In the genomic region with DNA sequence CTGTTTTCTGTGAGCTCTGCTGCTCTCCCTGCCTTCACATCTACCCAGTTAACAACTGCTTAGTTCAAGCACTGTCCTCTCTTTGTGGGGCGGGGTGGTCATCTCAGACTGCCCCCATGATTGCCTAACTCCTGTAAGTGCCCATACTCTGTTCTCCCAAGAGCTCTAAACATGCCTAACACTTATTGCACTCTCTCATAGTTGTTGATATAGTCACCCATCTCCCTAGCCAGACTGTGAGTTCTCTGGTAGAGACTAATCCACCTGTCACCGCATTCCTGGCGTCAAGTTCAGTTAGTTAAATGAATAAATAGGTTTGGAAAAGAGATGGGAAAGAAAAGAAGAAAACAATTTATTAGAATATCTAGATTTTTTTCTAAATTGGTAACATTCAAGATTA, we compare ENCODE assay signal across 13 cellular contexts. TPM values are rescaled to one million over a fixed set of nuclear protein-coding genes. Genes with fewer than 3 reads are reported as not detected.
A peak's percentile ranks its signal among the peaks of the same experiment; 100 is the strongest.
DNase-seq lines count a peak whose midpoint lies in the region; ATAC-seq, FAIRE-seq and TF ChIP-seq lines count a peak whose summit lies in the region.
"Had no signal": no experiment of that assay in that cellular context is flagged by ENCODE, and none has a peak within 500 bp of the region (broad histone marks: within the 10 kb centered on the region; RNA-seq: fewer than 3 reads in every experiment).

No MANE protein-coding gene starts in this region.

- no peak overlapping the region for H3K4me2 ChIP-seq in endothelial cell of umbilical vein (ENCODE audit: insufficient read depth, low read length)
- H3K4me2 ChIP-seq: BLaER1, KMS-11 had no signal

- H3K36me3 ChIP-seq in ACC112 (ENCODE audit: insufficient read depth, low read length): no peaks in the 10 kb centered on the region
- no peaks in the 10 kb centered on the region for H3K36me3 ChIP-seq in endothelial cell of umbilical vein (ENCODE audit: control insufficient read depth in 2 of 2, extremely low read depth in 1 of 2, insufficient read depth in 2 of 2, low read length in 2 of 2)
- H3K36me3 ChIP-seq in psoas muscle (ENCODE audit: insufficient read depth in 1 of 2, low read depth in 1 of 2): no peaks in the 10 kb centered on the region
- H3K36me3 ChIP-seq: BLaER1, SJCRH30 had no signal

- no peak for TF ChIP-seq CTCF in endothelial cell of umbilical vein (IDR thresholded peaks at IDR 0.05; ENCODE audit: extremely low read depth in 1 of 2, insufficient read depth in 1 of 2, low read depth in 1 of 2, low read length in 2 of 2)
- no peak for TF ChIP-seq CTCF in psoas muscle (IDR thresholded peaks at IDR 0.05)

- peak in 3 of 4 donors; percentile 48 to 94 (median 86) for ATAC-seq in psoas muscle
- ATAC-seq: activated T-cell treated with anti-CD3 and anti-CD28 coated beads, Interleukin-2, amount 50 U/mL, for 72 hours had no signal

- peaks cover 56% of the 10 kb centered on the region for H3K4me1 ChIP-seq in ACC112 (ENCODE audit: control insufficient read depth, insufficient read depth, low read length, unreplicated experiment)
- H3K4me1 ChIP-seq in endothelial cell of umbilical vein (ENCODE audit: control insufficient read depth, extremely low read depth, insufficient read depth, low read length): peaks cover 6% of the 10 kb centered on the region
- peaks cover under 1% of the 10 kb centered on the region for H3K4me1 ChIP-seq in psoas muscle
- H3K4me1 ChIP-seq: BLaER1 had no signal

- POLR2A ChIA-PET in endothelial cell of umbilical vein (lab: Charles Lee): no interaction called here

- H3K27ac ChIP-seq in ACC112 (ENCODE audit: low read depth, low read length): peak overlapping the region; percentile 98
- peak overlapping the region; percentile 11 for H3K27ac ChIP-seq in endothelial cell of umbilical vein (ENCODE audit: insufficient read depth, low read depth, low read length)
- peak overlapping the region; percentile 31 for H3K27ac ChIP-seq in psoas muscle
- H3K27ac ChIP-seq: BLaER1, KMS-11, SJCRH30 had no signal

- DNase-seq in M059J (ENCODE audit: low read depth) (peak; percentile 88), endothelial cell of umbilical vein (ENCODE audit: low read depth, low spot score) (no peak), psoas muscle (peak in 1 of 2 donors; percentile 20), NCI-H1417 treated with DMSO at 0.1 percent for 48 hours (lab: John Stamatoyannopoulos, UW) (no peak), NCI-H748 (lab: John Stamatoyannopoulos, UW; ENCODE audit: unreplicated experiment) (no peak)
- no peak for DNase-seq in stimulated activated CD4-positive, alpha-beta T cell treated with anti-CD3 and anti-CD28 coated beads, Interleukin-1b, Interleukin-23, amount 100 ng/mL, for 48 hours
- DNase-seq in NK-92 treated with Interleukin-12 subunit alpha and Interleukin-12 subunit beta, amount 100 ng/mL, for 24 hours (lab: John Stamatoyannopoulos, UW): no peak
- DNase-seq: activated CD4-positive, CD25-positive, alpha-beta regulatory T cell treated with anti-CD3 and anti-CD28 coated beads, Interleukin-2, amount 50 U/mL, for 72 hours; activated T-cell treated with anti-CD3 and anti-CD28 coated beads, Interleukin-2, amount 50 U/mL, for 72 hours; SJCRH30 had no signal

- no peak for TF ChIP-seq POLR2A in endothelial cell of umbilical vein (IDR thresholded peaks at IDR 0.05; ENCODE audit: low read depth, low read length)

- intact Hi-C loops in endothelial cell of umbilical vein (cut with micrococcal nuclease): loop anchor here (5.0 kb wide), 2 partner anchors 97 to 387 kb away; a partner anchor contains a TSS
- intact Hi-C loops in psoas muscle (cut with DNase I): no loop called here

- H2AFZ ChIP-seq in ACC112 (ENCODE audit: low read length, unreplicated experiment): no peak overlapping the region
- no peak overlapping the region for H2AFZ ChIP-seq in endothelial cell of umbilical vein (ENCODE audit: low read depth, low read length)

- no peaks in the 10 kb centered on the region for H3K27me3 ChIP-seq in ACC112 (ENCODE audit: insufficient read depth, low read length)
- no peaks in the 10 kb centered on the region for H3K27me3 ChIP-seq in endothelial cell of umbilical vein (ENCODE audit: control insufficient read depth in 2 of 2, insufficient read depth in 2 of 2, low read length in 2 of 2)
- no peaks in the 10 kb centered on the region for H3K27me3 ChIP-seq in psoas muscle (ENCODE audit: insufficient read depth in 3 of 3, low read length in 2 of 3)
- H3K27me3 ChIP-seq: BLaER1, SJCRH30 had no signal

- H4K20me1 ChIP-seq in endothelial cell of umbilical vein (replicated peaks; ENCODE audit: control insufficient read depth, extremely low read depth, insufficient read depth, low read length): no peaks in the 10 kb centered on the region
- H4K20me1 ChIP-seq: BLaER1 had no signal

- WGBS in psoas muscle, 3 donors: 71 to 83% (median 76%) methylated on average over 3 of the region's 3 CpGs

- H3K9ac ChIP-seq in endothelial cell of umbilical vein (replicated peaks; ENCODE audit: extremely low read depth, insufficient read depth, low read length): no peak overlapping the region
- H3K9ac ChIP-seq: BLaER1, KMS-11 had no signal

- CTCF ChIA-PET in endothelial cell of umbilical vein (lab: Charles Lee): no interaction called here

- H3K79me2 ChIP-seq in ACC112 (ENCODE audit: control insufficient read depth, insufficient read depth, low read length, unreplicated experiment) (no peaks in the 10 kb centered on the region), endothelial cell of umbilical vein (ENCODE audit: control insufficient read depth, insufficient read depth, low read length) (no peaks in the 10 kb centered on the region)

- dilution Hi-C loops in endothelial cell of umbilical vein (cut with MboI; ENCODE audit: extremely low pct_ligation_motif_present, low sequenced_read_pairs): no loop called here

- no TSS peak for BruUV-seq in endothelial cell of umbilical vein (replicated peaks; lab: Mats Ljungman, UMichigan)

- H3K4me3 ChIP-seq in ACC112 (ENCODE audit: low read depth, low read length): no peak overlapping the region; the same call in 1 of the 2 replicates
- H3K4me3 ChIP-seq in endothelial cell of umbilical vein (replicated peaks in 1 of 3; ENCODE audit: insufficient read depth in 1 of 3, low read depth in 1 of 3, low read length in 3 of 3): no peak overlapping the region
- H3K4me3 ChIP-seq in psoas muscle: no peak overlapping the region
- H3K4me3 ChIP-seq: BLaER1, SJCRH30 had no signal

- FAIRE-seq in endothelial cell of umbilical vein (lab: Jason Lieb, UNC): no peak

- H3K9me1 ChIP-seq in endothelial cell of umbilical vein (replicated peaks; ENCODE audit: control insufficient read depth, extremely low read depth, insufficient read depth, low read length): no peaks in the 10 kb centered on the region

- H3K9me3 ChIP-seq in endothelial cell of umbilical vein (replicated peaks; ENCODE audit: control insufficient read depth, insufficient read depth, low read length) (no peaks in the 10 kb centered on the region), psoas muscle (no peaks in the 10 kb centered on the region)
- H3K9me3 ChIP-seq: BLaER1 had no signal

TF ChIP-seq in endothelial cell of umbilical vein, 7 proteins besides CTCF, POLR2A, EP300 and RAD21:
- TF ChIP-seq POLR2AphosphoS5 (IDR thresholded peaks at IDR 0.05; ENCODE audit: insufficient read depth, low read depth, low read length): no peak
- TF ChIP-seq, protein P1, sequence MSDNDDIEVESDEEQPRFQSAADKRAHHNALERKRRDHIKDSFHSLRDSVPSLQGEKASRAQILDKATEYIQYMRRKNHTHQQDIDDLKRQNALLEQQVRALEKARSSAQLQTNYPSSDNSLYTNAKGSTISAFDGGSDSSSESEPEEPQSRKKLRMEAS (IDR thresholded peaks at IDR 0.05; ENCODE audit: insufficient read depth, insufficient read length): no peak
- TF ChIP-seq MYC (IDR thresholded peaks at IDR 0.05; ENCODE audit: low read depth, low read length): no peak
- no peak for TF ChIP-seq GATA2 (IDR thresholded peaks at IDR 0.05; ENCODE audit: insufficient read depth, insufficient read length, low read depth, low read length)
- TF ChIP-seq JUN (IDR thresholded peaks at IDR 0.05; ENCODE audit: borderline replicate concordance, insufficient read depth, insufficient read length, low read depth): no peak
- TF ChIP-seq FOS (IDR thresholded peaks at IDR 0.05; ENCODE audit: borderline replicate concordance, insufficient read depth, low read length): no peak
- no peak for TF ChIP-seq EZH2 (IDR thresholded peaks at IDR 0.05; ENCODE audit: borderline replicate concordance, low read depth, low read length, severe bottlenecking)

RNA-seq across cellular contexts. Expression of a gene that starts 18.3 kb away (rescaled TPM):
- total RNA-seq in M059J (2014; rRNA removed; shearing (Covaris generic)): 0.15 and 0.59 TPM in 2 replicates
- not detected in 2 replicates for total RNA-seq in endothelial cell of umbilical vein
- 0.08 TPM in 1 of 2 replicates, not detected in the other for polyA plus RNA-seq in endothelial cell of umbilical vein
- polyA plus RNA-seq in endothelial cell of umbilical vein (2011; cell fraction: cytosol; rRNA removed): 0.06 TPM in 1 of 2 replicates, not detected in the other
- not detected in 2 replicates for polyA plus RNA-seq in endothelial cell of umbilical vein (2011; cell fraction: nucleus; rRNA removed)
- not detected in 2 replicates for polyA plus RNA-seq in endothelial cell of umbilical vein (2012)
- polyA minus RNA-seq in endothelial cell of umbilical vein: not detected in 2 replicates
- not detected for polyA minus RNA-seq in endothelial cell of umbilical vein (2011; cell fraction: cytosol; rRNA and poly(A)+ RNA removed)
- not detected in 2 replicates for polyA minus RNA-seq in endothelial cell of umbilical vein (2011; cell fraction: nucleus; rRNA and poly(A)+ RNA removed)
- 10 to 100 TPM in 1 of 4 donors, 1 to 10 TPM in 3; 1.2 to 15.7 (median 4.1) TPM for total RNA-seq in psoas muscle
- 1 to 10 TPM in 2 of 3 donors, under 1 TPM in 1; 0.66 to 6.7 (median 2.3) TPM for polyA plus RNA-seq in psoas muscle
- total RNA-seq: activated T-cell treated with anti-CD3 and anti-CD28 coated beads, Interleukin-2, amount 50 U/mL, for 72 hours had no signal

Comparison
In these comparisons a context has a peak if more than half of its experiments do, and no peak if none do; other contexts are left out.
1. H3K27ac ChIP-seq: peak in every context shown above with its lines; median percentile 98 in ACC112; 31 in psoas muscle; 11 in endothelial cell of umbilical vein.